1 cellular context compared by ENCODE assay signal in genomic region chr11:95175969-95176368, GRCh38.
TF ChIP-seq lines count a peak whose summit lies in the region.

No MANE protein-coding gene starts in this region.

TF ChIP-seq in K562, 482 proteins besides CTCF, POLR2A, EP300 and RAD21 (continued from another document and continues in another):
- no peak for TF ChIP-seq FOXP4 (CRISPR knock-in tag; IDR thresholded peaks at IDR 0.05; ENCODE audit: borderline replicate concordance)
- TF ChIP-seq, protein P1, sequence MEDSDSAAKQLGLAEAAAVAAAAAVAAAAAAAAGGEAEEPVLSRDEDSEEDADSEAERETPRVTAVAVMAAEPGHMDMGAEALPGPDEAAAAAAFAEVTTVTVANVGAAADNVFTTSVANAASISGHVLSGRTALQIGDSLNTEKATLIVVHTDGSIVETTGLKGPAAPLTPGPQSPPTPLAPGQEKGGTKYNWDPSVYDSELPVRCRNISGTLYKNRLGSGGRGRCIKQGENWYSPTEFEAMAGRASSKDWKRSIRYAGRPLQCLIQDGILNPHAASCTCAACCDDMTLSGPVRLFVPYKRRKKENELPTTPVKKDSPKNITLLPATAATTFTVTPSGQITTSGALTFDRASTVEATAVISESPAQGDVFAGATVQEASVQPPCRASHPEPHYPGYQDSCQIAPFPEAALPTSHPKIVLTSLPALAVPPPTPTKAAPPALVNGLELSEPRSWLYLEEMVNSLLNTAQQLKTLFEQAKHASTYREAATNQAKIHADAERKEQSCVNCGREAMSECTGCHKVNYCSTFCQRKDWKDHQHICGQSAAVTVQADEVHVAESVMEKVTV (CRISPR knock-in tag; IDR thresholded peaks at IDR 0.05), result no peak
- no peak for TF ChIP-seq PTBP1 (IDR thresholded peaks at IDR 0.05; ENCODE audit: low read depth, low read length)
- peak; percentile 60 for TF ChIP-seq TCF3 (CRISPR knock-in tag; IDR thresholded peaks at IDR 0.05)
- TF ChIP-seq, protein P2, sequence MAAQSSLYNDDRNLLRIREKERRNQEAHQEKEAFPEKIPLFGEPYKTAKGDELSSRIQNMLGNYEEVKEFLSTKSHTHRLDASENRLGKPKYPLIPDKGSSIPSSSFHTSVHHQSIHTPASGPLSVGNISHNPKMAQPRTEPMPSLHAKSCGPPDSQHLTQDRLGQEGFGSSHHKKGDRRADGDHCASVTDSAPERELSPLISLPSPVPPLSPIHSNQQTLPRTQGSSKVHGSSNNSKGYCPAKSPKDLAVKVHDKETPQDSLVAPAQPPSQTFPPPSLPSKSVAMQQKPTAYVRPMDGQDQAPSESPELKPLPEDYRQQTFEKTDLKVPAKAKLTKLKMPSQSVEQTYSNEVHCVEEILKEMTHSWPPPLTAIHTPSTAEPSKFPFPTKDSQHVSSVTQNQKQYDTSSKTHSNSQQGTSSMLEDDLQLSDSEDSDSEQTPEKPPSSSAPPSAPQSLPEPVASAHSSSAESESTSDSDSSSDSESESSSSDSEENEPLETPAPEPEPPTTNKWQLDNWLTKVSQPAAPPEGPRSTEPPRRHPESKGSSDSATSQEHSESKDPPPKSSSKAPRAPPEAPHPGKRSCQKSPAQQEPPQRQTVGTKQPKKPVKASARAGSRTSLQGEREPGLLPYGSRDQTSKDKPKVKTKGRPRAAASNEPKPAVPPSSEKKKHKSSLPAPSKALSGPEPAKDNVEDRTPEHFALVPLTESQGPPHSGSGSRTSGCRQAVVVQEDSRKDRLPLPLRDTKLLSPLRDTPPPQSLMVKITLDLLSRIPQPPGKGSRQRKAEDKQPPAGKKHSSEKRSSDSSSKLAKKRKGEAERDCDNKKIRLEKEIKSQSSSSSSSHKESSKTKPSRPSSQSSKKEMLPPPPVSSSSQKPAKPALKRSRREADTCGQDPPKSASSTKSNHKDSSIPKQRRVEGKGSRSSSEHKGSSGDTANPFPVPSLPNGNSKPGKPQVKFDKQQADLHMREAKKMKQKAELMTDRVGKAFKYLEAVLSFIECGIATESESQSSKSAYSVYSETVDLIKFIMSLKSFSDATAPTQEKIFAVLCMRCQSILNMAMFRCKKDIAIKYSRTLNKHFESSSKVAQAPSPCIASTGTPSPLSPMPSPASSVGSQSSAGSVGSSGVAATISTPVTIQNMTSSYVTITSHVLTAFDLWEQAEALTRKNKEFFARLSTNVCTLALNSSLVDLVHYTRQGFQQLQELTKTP (IDR thresholded peaks at IDR 0.05; ENCODE audit: low read depth in 1 of 2, partially characterized antibody in 2 of 2), result no peak
- TF ChIP-seq, protein P3, sequence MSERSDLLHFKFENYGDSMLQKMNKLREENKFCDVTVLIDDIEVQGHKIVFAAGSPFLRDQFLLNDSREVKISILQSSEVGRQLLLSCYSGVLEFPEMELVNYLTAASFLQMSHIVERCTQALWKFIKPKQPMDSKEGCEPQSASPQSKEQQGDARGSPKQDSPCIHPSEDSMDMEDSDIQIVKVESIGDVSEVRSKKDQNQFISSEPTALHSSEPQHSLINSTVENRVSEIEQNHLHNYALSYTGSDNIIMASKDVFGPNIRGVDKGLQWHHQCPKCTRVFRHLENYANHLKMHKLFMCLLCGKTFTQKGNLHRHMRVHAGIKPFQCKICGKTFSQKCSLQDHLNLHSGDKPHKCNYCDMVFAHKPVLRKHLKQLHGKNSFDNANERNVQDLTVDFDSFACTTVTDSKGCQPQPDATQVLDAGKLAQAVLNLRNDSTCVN (CRISPR knock-in tag; IDR thresholded peaks at IDR 0.05), result no peak
- no peak for TF ChIP-seq BRCA1 (IDR thresholded peaks at IDR 0.05)
- no peak for TF ChIP-seq BRCA1 (CRISPR knock-in tag; IDR thresholded peaks at IDR 0.05)
- no peak for TF ChIP-seq ELF1 (tag; IDR thresholded peaks at IDR 0.05)
- no peak for TF ChIP-seq STAG1 (CRISPR knock-in tag; IDR thresholded peaks at IDR 0.05; ENCODE audit: borderline replicate concordance)
- TF ChIP-seq PML (IDR thresholded peaks at IDR 0.05; ENCODE audit: low read length), result no peak
- no peak for TF ChIP-seq ZFPM2 (CRISPR knock-in tag; IDR thresholded peaks at IDR 0.05)
- TF ChIP-seq JUND (IDR thresholded peaks at IDR 0.05; ENCODE audit: borderline replicate concordance, low read depth, low read length), result no peak
- no peak for TF ChIP-seq JUND (tag; IDR thresholded peaks at IDR 0.05; ENCODE audit: borderline replicate concordance, low read depth, low read length)
- TF ChIP-seq ZNF23 (CRISPR knock-in tag; IDR thresholded peaks at IDR 0.05), result no peak
- TF ChIP-seq PRMT5 (CRISPR knock-in tag; IDR thresholded peaks at IDR 0.05), result no peak
- TF ChIP-seq HDAC2 (IDR thresholded peaks at IDR 0.05), result 0 out of 2 replicates have a peak, but pooled peaks have one; percentile 38
- no peak for TF ChIP-seq ZBTB40 (IDR thresholded peaks at IDR 0.05)
- TF ChIP-seq ZBTB40 (CRISPR knock-in tag; IDR thresholded peaks at IDR 0.05), result no peak
- no peak for TF ChIP-seq RBBP5 (IDR thresholded peaks at IDR 0.05; ENCODE audit: borderline replicate concordance, insufficient read depth, low read length, poor library complexity, severe bottlenecking)
- no peak for TF ChIP-seq RFX1 (IDR thresholded peaks at IDR 0.05)
- TF ChIP-seq PHF20 (IDR thresholded peaks at IDR 0.05; ENCODE audit: partially characterized antibody), result no peak
- TF ChIP-seq ARNT (IDR thresholded peaks at IDR 0.05), result no peak
- TF ChIP-seq, protein P4, sequence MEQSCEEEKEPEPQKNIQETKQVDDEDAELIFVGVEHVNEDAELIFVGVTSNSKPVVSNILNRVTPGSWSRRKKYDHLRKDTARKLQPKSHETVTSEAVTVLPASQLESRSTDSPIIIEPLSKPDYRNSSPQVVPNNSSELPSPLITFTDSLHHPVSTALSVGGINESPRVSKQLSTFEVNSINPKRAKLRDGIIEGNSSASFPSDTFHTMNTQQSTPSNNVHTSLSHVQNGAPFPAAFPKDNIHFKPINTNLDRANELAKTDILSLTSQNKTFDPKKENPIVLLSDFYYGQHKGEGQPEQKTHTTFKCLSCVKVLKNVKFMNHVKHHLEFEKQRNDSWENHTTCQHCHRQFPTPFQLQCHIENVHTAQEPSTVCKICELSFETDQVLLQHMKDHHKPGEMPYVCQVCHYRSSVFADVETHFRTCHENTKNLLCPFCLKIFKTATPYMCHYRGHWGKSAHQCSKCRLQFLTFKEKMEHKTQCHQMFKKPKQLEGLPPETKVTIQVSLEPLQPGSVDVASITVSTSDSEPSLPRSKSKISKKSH (CRISPR knock-in tag; IDR thresholded peaks at IDR 0.05), result no peak
- TF ChIP-seq, protein P5, sequence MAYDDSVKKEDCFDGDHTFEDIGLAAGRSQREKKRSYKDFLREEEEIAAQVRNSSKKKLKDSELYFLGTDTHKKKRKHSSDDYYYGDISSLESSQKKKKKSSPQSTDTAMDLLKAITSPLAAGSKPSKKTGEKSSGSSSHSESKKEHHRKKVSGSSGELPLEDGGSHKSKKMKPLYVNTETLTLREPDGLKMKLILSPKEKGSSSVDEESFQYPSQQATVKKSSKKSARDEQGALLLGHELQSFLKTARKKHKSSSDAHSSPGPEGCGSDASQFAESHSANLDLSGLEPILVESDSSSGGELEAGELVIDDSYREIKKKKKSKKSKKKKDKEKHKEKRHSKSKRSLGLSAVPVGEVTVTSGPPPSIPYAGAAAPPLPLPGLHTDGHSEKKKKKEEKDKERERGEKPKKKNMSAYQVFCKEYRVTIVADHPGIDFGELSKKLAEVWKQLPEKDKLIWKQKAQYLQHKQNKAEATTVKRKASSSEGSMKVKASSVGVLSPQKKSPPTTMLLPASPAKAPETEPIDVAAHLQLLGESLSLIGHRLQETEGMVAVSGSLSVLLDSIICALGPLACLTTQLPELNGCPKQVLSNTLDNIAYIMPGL (CRISPR knock-in tag; IDR thresholded peaks at IDR 0.05), result no peak
- TF ChIP-seq TAF9B (IDR thresholded peaks at IDR 0.05; ENCODE audit: partially characterized antibody), result no peak
- no peak for TF ChIP-seq SAFB (IDR thresholded peaks at IDR 0.05; ENCODE audit: borderline replicate concordance, low read depth, low read length)
- TF ChIP-seq, protein P6, sequence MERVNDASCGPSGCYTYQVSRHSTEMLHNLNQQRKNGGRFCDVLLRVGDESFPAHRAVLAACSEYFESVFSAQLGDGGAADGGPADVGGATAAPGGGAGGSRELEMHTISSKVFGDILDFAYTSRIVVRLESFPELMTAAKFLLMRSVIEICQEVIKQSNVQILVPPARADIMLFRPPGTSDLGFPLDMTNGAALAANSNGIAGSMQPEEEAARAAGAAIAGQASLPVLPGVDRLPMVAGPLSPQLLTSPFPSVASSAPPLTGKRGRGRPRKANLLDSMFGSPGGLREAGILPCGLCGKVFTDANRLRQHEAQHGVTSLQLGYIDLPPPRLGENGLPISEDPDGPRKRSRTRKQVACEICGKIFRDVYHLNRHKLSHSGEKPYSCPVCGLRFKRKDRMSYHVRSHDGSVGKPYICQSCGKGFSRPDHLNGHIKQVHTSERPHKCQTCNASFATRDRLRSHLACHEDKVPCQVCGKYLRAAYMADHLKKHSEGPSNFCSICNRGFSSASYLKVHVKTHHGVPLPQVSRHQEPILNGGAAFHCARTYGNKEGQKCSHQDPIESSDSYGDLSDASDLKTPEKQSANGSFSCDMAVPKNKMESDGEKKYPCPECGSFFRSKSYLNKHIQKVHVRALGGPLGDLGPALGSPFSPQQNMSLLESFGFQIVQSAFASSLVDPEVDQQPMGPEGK (CRISPR knock-in tag; IDR thresholded peaks at IDR 0.05; ENCODE audit: borderline replicate concordance), result no peak
- no peak for TF ChIP-seq KLF13 (tag; IDR thresholded peaks at IDR 0.05; ENCODE audit: borderline replicate concordance, low read depth)
- TF ChIP-seq BRD4 (IDR thresholded peaks at IDR 0.05), result no peak
